27 cellular contexts compared by ENCODE assay signal in genomic region chr11:69627551-69627950, GRCh38.
"Had no signal": no experiment of that assay in that cellular context is flagged by ENCODE, and none has a peak within 500 bp of the region (broad histone marks: within the 10 kb centered on the region; RNA-seq: fewer than 3 reads in every experiment).

No MANE protein-coding gene starts in this region.

- H3K4me3 ChIP-seq: adrenal gland, breast epithelium, cardiac muscle cell, colonic mucosa had no signal

- DNase-seq: activated CD4-positive, alpha-beta memory T cell treated with anti-CD3 and anti-CD28 coated beads for 36 hours; activated CD4-positive, alpha-beta T cell treated with anti-CD3 and anti-CD28 coated beads for 36 hours; activated CD4-positive, alpha-beta T cell treated with anti-CD3 and anti-CD28 coated beads, Interleukin-2, amount 10 ng/mL, durations not matched to agents 24 days and 14 days; activated CD4-positive, CD25-positive, alpha-beta regulatory T cell; activated CD4-positive, CD25-positive, alpha-beta regulatory T cell treated with anti-CD3 and anti-CD28 coated beads, Interleukin-2, amount 50 U/mL, for 72 hours; activated CD8-positive, alpha-beta memory T cell treated with anti-CD3 and anti-CD28 coated beads, Interleukin-2, amount 10 ng/mL, durations not matched to agents 7 days and 5 days; activated CD8-positive, alpha-beta memory T cell treated with anti-CD3 and anti-CD28 coated beads, Interleukin-2, amount 50 U/mL, for 4 hours; activated CD8-positive, alpha-beta T cell treated with anti-CD3 and anti-CD28 coated beads, Interleukin-2, amount 10 ng/mL, durations not matched to agents 7 days and 5 days; activated effector memory CD4-positive, alpha-beta T cell treated with anti-CD3 and anti-CD28 coated beads, Interleukin-2, amount 50 U/mL, for 16 hours; activated naive CD4-positive, alpha-beta T cell treated with anti-CD3 and anti-CD28 coated beads for 36 hours; activated naive CD8-positive, alpha-beta T cell treated with anti-CD3 and anti-CD28 coated beads for 36 hours; activated naive CD8-positive, alpha-beta T cell treated with anti-CD3 and anti-CD28 coated beads, Interleukin-2, amount 50 U/mL, for 24 hours; activated T-cell treated with anti-CD3 and anti-CD28 coated beads, Interleukin-2, amount 50 U/mL, for 1 hour; activated T-cell treated with anti-CD3 and anti-CD28 coated beads, Interleukin-2, amount 50 U/mL, for 48 hours; adrenal gland; amygdala; aorta; central memory CD4-positive, alpha-beta T cell; cerebellar nuclear complex; colonic mucosa; effector CD8-positive, alpha-beta T cell; foreskin fibroblast; head of caudate nucleus; T-helper 2 cell had no signal

- H3K9me3 ChIP-seq: breast epithelium, colonic mucosa had no signal

- H3K36me3 ChIP-seq: adrenal gland, breast epithelium, cardiac muscle cell, colonic mucosa had no signal

- H3K4me1 ChIP-seq: adrenal gland, breast epithelium, colonic mucosa had no signal

- H3K27me3 ChIP-seq: adrenal gland, breast epithelium, cardiac muscle cell, colonic mucosa had no signal

- ATAC-seq: activated CD4-positive, alpha-beta T cell treated with anti-CD3 and anti-CD28 coated beads for 36 hours; activated CD8-positive, alpha-beta memory T cell treated with anti-CD3 and anti-CD28 coated beads, Interleukin-2, amount 10 ng/mL, durations not matched to agents 7 days and 5 days; activated CD8-positive, alpha-beta T cell treated with anti-CD3 and anti-CD28 coated beads, Interleukin-2, amount 10 ng/mL, durations not matched to agents 7 days and 5 days; activated naive CD8-positive, alpha-beta T cell treated with anti-CD3 and anti-CD28 coated beads, Interleukin-2, amount 50 U/mL, for 24 hours; esophagus mucosa had no signal

- H3K27ac ChIP-seq: adrenal gland, breast epithelium, cardiac muscle cell, colonic mucosa had no signal
